Comparison of ENCODE assay signal across 27 cellular contexts in the genomic region with DNA sequence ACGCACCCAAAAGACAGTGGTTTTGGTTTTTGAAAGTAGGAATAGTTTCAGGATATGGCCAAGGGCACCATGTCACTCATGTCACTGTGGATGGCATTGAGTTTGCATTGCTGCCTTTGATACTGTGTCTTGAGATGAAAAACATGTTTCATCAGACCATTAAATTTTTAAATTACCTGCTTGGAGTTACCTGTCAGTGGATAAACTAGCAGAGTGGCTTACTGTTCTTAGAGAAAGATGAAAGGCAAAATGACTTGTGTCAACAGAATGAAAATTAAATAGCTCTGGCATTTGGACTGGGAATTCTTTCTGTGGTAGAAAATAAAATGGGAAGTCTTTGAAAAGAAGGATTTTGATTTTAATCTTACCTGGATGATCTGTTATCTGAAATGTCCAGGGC. TPM values are rescaled to one million over a fixed set of nuclear protein-coding genes. Genes with fewer than 3 reads are reported as not detected.
A peak's percentile ranks its signal among the peaks of the same experiment; 100 is the strongest.
DNase-seq lines count a peak whose midpoint lies in the region; ATAC-seq and TF ChIP-seq lines count a peak whose summit lies in the region.
"Had no signal": no experiment of that assay in that cellular context is flagged by ENCODE, and none has a peak within 500 bp of the region (broad histone marks: within the 10 kb centered on the region; RNA-seq: fewer than 3 reads in every experiment).

No MANE protein-coding gene starts in this region.

- ATAC-seq in activated CD4-positive, alpha-beta T cell treated with anti-CD3 and anti-CD28 coated beads for 36 hours, result peak; percentile 5
- ATAC-seq in natural killer cell (peak in 1 of 3 donors; percentile 10), GM19324 (IDR thresholded peaks at IDR 0.05; ENCODE audit: low FRiP score, unreplicated experiment) (no peak)
- ATAC-seq: left colon, Panc1, psoas muscle had no signal

- peak overlapping the region; percentile 87 for H3K4me3 Mint-ChIP-seq in activated CD4-positive, alpha-beta T cell treated with anti-CD3 and anti-CD28 coated beads for 36 hours
- H3K4me3 Mint-ChIP-seq in activated naive CD8-positive, alpha-beta T cell, result peak overlapping the region; percentile 99
- peak overlapping the region; percentile 79 for H3K4me3 Mint-ChIP-seq in natural killer cell
- H3K4me3 Mint-ChIP-seq: B cell, H9, neural progenitor cell had no signal

- no peaks in the 10 kb centered on the region for H3K27me3 Mint-ChIP-seq in activated CD4-positive, alpha-beta T cell treated with anti-CD3 and anti-CD28 coated beads for 36 hours
- H3K27me3 Mint-ChIP-seq in activated naive CD8-positive, alpha-beta T cell, result no peaks in the 10 kb centered on the region
- no peaks in the 10 kb centered on the region for H3K27me3 Mint-ChIP-seq in natural killer cell (ENCODE audit: low read depth in 2 of 2)

- H3K4me1 Mint-ChIP-seq in activated CD4-positive, alpha-beta T cell treated with anti-CD3 and anti-CD28 coated beads for 36 hours, result peaks cover 56% of the 10 kb centered on the region
- H3K4me1 Mint-ChIP-seq in activated naive CD8-positive, alpha-beta T cell (ENCODE audit: low read depth), result peaks cover 72% of the 10 kb centered on the region
- H3K4me1 Mint-ChIP-seq in natural killer cell, result peaks cover 44 to 49% of the 10 kb centered on the region in 2 donors
- H3K4me1 Mint-ChIP-seq: B cell, neural progenitor cell had no signal

- H3K27ac ChIP-seq in KOPT-K1 (ENCODE audit: low read depth, low read length, poor library complexity, severe bottlenecking), result peak overlapping the region; percentile 98
- H3K27ac ChIP-seq: breast epithelium, neural progenitor cell, psoas muscle, SJSA1 had no signal

- peaks cover 4% of the 10 kb centered on the region for H3K9me3 Mint-ChIP-seq in activated CD4-positive, alpha-beta T cell treated with anti-CD3 and anti-CD28 coated beads for 36 hours (ENCODE audit: low read depth)
- peaks cover 5% of the 10 kb centered on the region for H3K9me3 Mint-ChIP-seq in activated naive CD8-positive, alpha-beta T cell (ENCODE audit: low read depth)
- H3K9me3 Mint-ChIP-seq in natural killer cell, result no peaks in the 10 kb centered on the region
- H3K9me3 Mint-ChIP-seq: H9, neural progenitor cell had no signal

- intact Hi-C loops in activated CD4-positive, alpha-beta T cell treated with anti-CD3 and anti-CD28 coated beads for 36 hours (cut with DNase I, micrococcal nuclease), result loop anchor here (1.0 to 10.0 kb wide), 5 partner anchors 14 to 1662 kb away; partner anchors contain the start of gene CD28 (in 1 of the 2)
- intact Hi-C loops in natural killer cell (cut with micrococcal nuclease), result no loop called here

- peak overlapping the region; percentile 98 for H3K27ac Mint-ChIP-seq in activated CD4-positive, alpha-beta T cell treated with anti-CD3 and anti-CD28 coated beads for 36 hours
- peak overlapping the region; percentile 97 for H3K27ac Mint-ChIP-seq in activated naive CD8-positive, alpha-beta T cell
- peak overlapping the region; percentile 31 to 74 for H3K27ac Mint-ChIP-seq in natural killer cell
- H3K27ac Mint-ChIP-seq: B cell, H9, neural progenitor cell had no signal

- CTCF ChIA-PET in activated CD4-positive, alpha-beta T cell treated with anti-CD3 and anti-CD28 coated beads for 36 hours (lab: Charles Lee), result no interaction called here

- peaks cover 71% of the 10 kb centered on the region for H3K36me3 Mint-ChIP-seq in activated CD4-positive, alpha-beta T cell treated with anti-CD3 and anti-CD28 coated beads for 36 hours (ENCODE audit: low read depth)
- peaks cover 22% of the 10 kb centered on the region for H3K36me3 Mint-ChIP-seq in activated naive CD8-positive, alpha-beta T cell
- no peaks in the 10 kb centered on the region for H3K36me3 Mint-ChIP-seq in natural killer cell
- H3K36me3 Mint-ChIP-seq: neural progenitor cell had no signal

- TF ChIP-seq CTCF in natural killer cell (IDR thresholded peaks at IDR 0.05), result no peak

- DNase-seq in activated CD4-positive, alpha-beta T cell treated with anti-CD3 and anti-CD28 coated beads for 36 hours, result no peak
- no peak for DNase-seq in activated CD4-positive, alpha-beta T cell treated with anti-CD3 and anti-CD28 coated beads for 4 hours
- no peak for DNase-seq in natural killer cell
- DNase-seq in stimulated activated CD4-positive, alpha-beta T cell treated with anti-CD3 and anti-CD28 coated beads, Interleukin-4, amount 100 ng/mL, for 4 hours, result no peak
- DNase-seq in NCI-H774 (lab: John Stamatoyannopoulos, UW), result no peak
- DNase-seq: Calu3; EL; H9; head of caudate nucleus; left colon; NCI-H1092; NCI-H2029 treated with DMSO at 0.1 percent for 48 hours; NCI-H446; NK-92 treated with Interleukin-12 subunit alpha and Interleukin-12 subunit beta, amount 100 ng/mL, for 24 hours; psoas muscle; stimulated activated CD4-positive, alpha-beta T cell treated with anti-CD3 and anti-CD28 coated beads, Interleukin-2, amount 100 ng/mL, for 48 hours had no signal

- POLR2A ChIA-PET in activated CD4-positive, alpha-beta T cell treated with anti-CD3 and anti-CD28 coated beads for 36 hours (lab: Charles Lee), result interaction anchor here (0.9 to 1.0 kb wide), 3 partner anchors 10 to 51 kb away, joined by 3 to 6 read pairs (median 4); no protein-coding TSS in a partner anchor

- peaks cover 10% of the 10 kb centered on the region for H3K36me3 ChIP-seq in KOPT-K1 (ENCODE audit: insufficient read depth, low read length)
- H3K36me3 ChIP-seq: breast epithelium, neural progenitor cell, SJSA1 had no signal

- no peaks in the 10 kb centered on the region for H3K9me3 ChIP-seq in KOPT-K1 (ENCODE audit: insufficient read depth, low read length, poor library complexity, severe bottlenecking)
- H3K9me3 ChIP-seq: breast epithelium, psoas muscle, SJSA1 had no signal

RNA-seq across cellular contexts. Expression of gene ICOS, which starts 0.4 kb away (rescaled TPM):
- total RNA-seq in activated CD4-positive, alpha-beta T cell treated with anti-CD3 and anti-CD28 coated beads for 36 hours, result 100 to 1,000 TPM; 133 to 161 TPM
- 1 to 10 TPM in 2 of 3 donors, under 1 TPM in 1; 0.35 to 4.2 (median 1.7) TPM for total RNA-seq in natural killer cell
- total RNA-seq: A172, B cell, Calu3, endothelial cell of umbilical vein, H9, LHCN-M2, psoas muscle, SJSA1 had no signal

Comparison
In these comparisons a context has a peak if more than half of its experiments do, and no peak if none do; other contexts are left out.
1. RNA of gene ICOS, which starts 0.4 kb away (total RNA-seq): 133 to 161 TPM in activated CD4-positive, alpha-beta T cell treated with anti-CD3 and anti-CD28 coated beads for 36 hours; 0.35 to 4.2 TPM in natural killer cell; every median in the first group is over 10 times any median in the second.
2. Peak in every context shown above with its lines, with median percentiles within 50 percentile points of each other: H3K27ac Mint-ChIP-seq and H3K4me3 Mint-ChIP-seq.